Comparison of ENCODE assay signal across 11 cellular contexts in genomic region chr9:134956387-134956786, GRCh38. TPM values are rescaled to one million over a fixed set of nuclear protein-coding genes. Genes with fewer than 3 reads are reported as not detected.
"Had no signal": no experiment of that assay in that cellular context is flagged by ENCODE, and none has a peak within 500 bp of the region (broad histone marks: within the 10 kb centered on the region; RNA-seq: fewer than 3 reads in every experiment).

No MANE protein-coding gene starts in this region.

RNA-seq across cellular contexts. Expression of gene FCN1, which starts 38.7 kb away (rescaled TPM):
- total RNA-seq: dermis blood vessel endothelial cell, endothelial cell of umbilical vein, epithelial cell of proximal tubule, fibroblast of lung, fibroblast of villous mesenchyme, foreskin keratinocyte, hepatocyte, kidney epithelial cell, lung microvascular endothelial cell, mesothelial cell of epicardium, myocyte had no signal
- polyA plus RNA-seq: endothelial cell of umbilical vein, fibroblast of lung, foreskin keratinocyte, hepatocyte had no signal
